In genomic region chr7:114758661-114759227, GRCh38 we compare ENCODE assay signal across 26 cellular contexts.
"Had no signal": no experiment of that assay in that cellular context is flagged by ENCODE, and none has a peak within 500 bp of the region (broad histone marks: within the 10 kb centered on the region; RNA-seq: fewer than 3 reads in every experiment).

No MANE protein-coding gene starts in this region.

- H3K9me3 Mint-ChIP-seq: activated CD4-positive, alpha-beta T cell treated with anti-CD3 and anti-CD28 coated beads, Interleukin-2, amount 10 ng/mL, durations not matched to agents 7 days and 5 days; activated naive CD4-positive, alpha-beta T cell treated with anti-CD3 and anti-CD28 coated beads for 36 hours; activated naive CD4-positive, alpha-beta T cell treated with anti-CD3 and anti-CD28 coated beads, Interleukin-2, amount 50 U/mL, for 72 hours; activated T-cell treated with anti-CD3 and anti-CD28 coated beads, Interleukin-2, amount 50 U/mL, for 24 hours; T-helper 2 cell treated with Interferon-gamma antibody and Interleukin-4, amounts not matched to agents 5 μg/mL and 100 μg/mL, for 36 hours; WTC11 had no signal

- H3K27me3 ChIP-seq: adrenal gland, body of pancreas, MG63, SJSA1 had no signal

- ATAC-seq: activated CD4-positive, alpha-beta T cell treated with anti-CD3 and anti-CD28 coated beads for 36 hours; activated CD4-positive, CD25-positive, alpha-beta regulatory T cell treated with anti-CD3 and anti-CD28 coated beads, Interleukin-2, amount 50 U/mL, for 24 hours; activated CD8-positive, alpha-beta T cell treated with anti-CD3 and anti-CD28 coated beads, Interleukin-2, amount 10 ng/mL, durations not matched to agents 7 days and 5 days; activated naive CD4-positive, alpha-beta T cell treated with anti-CD3 and anti-CD28 coated beads, Interleukin-2, amount 50 U/mL, for 72 hours; body of pancreas; Panc1; WTC11 had no signal

- H3K4me1 ChIP-seq: adrenal gland, body of pancreas, SJSA1 had no signal

- DNase-seq: activated CD4-positive, alpha-beta T cell treated with anti-CD3 and anti-CD28 coated beads for 36 hours; activated CD4-positive, alpha-beta T cell treated with anti-CD3 and anti-CD28 coated beads, Interleukin-2, amount 10 ng/mL, durations not matched to agents 7 days and 5 days; activated CD4-positive, alpha-beta T cell treated with anti-CD3 and anti-CD28 coated beads, Interleukin-2, amount 50 U/mL, for 48 hours; activated CD8-positive, alpha-beta T cell treated with anti-CD3 and anti-CD28 coated beads, Interleukin-2, amount 10 ng/mL, durations not matched to agents 7 days and 5 days; activated gamma-delta T cell; activated naive CD4-positive, alpha-beta T cell treated with anti-CD3 and anti-CD28 coated beads for 36 hours; activated T-cell treated with anti-CD3 and anti-CD28 coated beads, Interleukin-2, amount 50 U/mL, for 24 hours; adrenal gland; body of pancreas; caudate nucleus; cerebellar nuclear complex; Karpas-422; MG63; NCI-H1048; NCI-H1694; NCI-H524; OCI-M1; SK-N-SH had no signal

- H3K4me3 Mint-ChIP-seq: activated CD4-positive, alpha-beta T cell treated with anti-CD3 and anti-CD28 coated beads for 36 hours; activated CD4-positive, alpha-beta T cell treated with anti-CD3 and anti-CD28 coated beads, Interleukin-2, amount 10 ng/mL, durations not matched to agents 7 days and 5 days; activated CD8-positive, alpha-beta T cell treated with anti-CD3 and anti-CD28 coated beads, Interleukin-2, amount 10 ng/mL, durations not matched to agents 7 days and 5 days; activated naive CD4-positive, alpha-beta T cell treated with anti-CD3 and anti-CD28 coated beads for 36 hours; activated T-cell treated with anti-CD3 and anti-CD28 coated beads, Interleukin-2, amount 50 U/mL, for 24 hours; T-helper 1 cell treated with Interleukin-12 subunit alpha and Interleukin-12 subunit beta and Interleukin-4 antibody, amounts not matched to agents 30 μg/mL and 1 μg/mL, for 36 hours; T-helper 2 cell treated with Interferon-gamma antibody and Interleukin-4, amounts not matched to agents 5 μg/mL and 100 μg/mL, for 36 hours; WTC11 had no signal

- H3K9ac ChIP-seq: SK-N-SH had no signal

- H3K27ac ChIP-seq: adrenal gland, body of pancreas, SJSA1 had no signal

- H3K27ac Mint-ChIP-seq: activated CD4-positive, alpha-beta T cell treated with anti-CD3 and anti-CD28 coated beads for 36 hours; activated CD4-positive, alpha-beta T cell treated with anti-CD3 and anti-CD28 coated beads, Interleukin-2, amount 10 ng/mL, durations not matched to agents 7 days and 5 days; activated CD8-positive, alpha-beta T cell treated with anti-CD3 and anti-CD28 coated beads, Interleukin-2, amount 10 ng/mL, durations not matched to agents 7 days and 5 days; activated naive CD4-positive, alpha-beta T cell treated with anti-CD3 and anti-CD28 coated beads for 36 hours; activated naive CD4-positive, alpha-beta T cell treated with anti-CD3 and anti-CD28 coated beads, Interleukin-2, amount 50 U/mL, for 72 hours; activated T-cell treated with anti-CD3 and anti-CD28 coated beads, Interleukin-2, amount 50 U/mL, for 24 hours; activated T-helper 2 cell treated with anti-CD3 and anti-CD28 coated beads, Interferon-gamma antibody, Interleukin-2, Interleukin-4, amounts not matched to agents 10 μg/mL and 5 μg/mL and 100 μg/mL, durations not matched to agents 14 hours and 24 hours and 36 hours; T-helper 1 cell treated with Interleukin-12 subunit alpha and Interleukin-12 subunit beta and Interleukin-4 antibody, amounts not matched to agents 30 μg/mL and 1 μg/mL, for 36 hours; T-helper 2 cell treated with Interferon-gamma antibody and Interleukin-4, amounts not matched to agents 5 μg/mL and 100 μg/mL, for 36 hours had no signal

- H3K4me2 ChIP-seq: SK-N-SH had no signal

- H3K36me3 ChIP-seq: adrenal gland, MG63, SJSA1 had no signal

- H3K36me3 Mint-ChIP-seq: WTC11 had no signal

- H3K4me3 ChIP-seq: adrenal gland, body of pancreas, MG63, SJSA1 had no signal

- H3K4me1 Mint-ChIP-seq: activated CD4-positive, alpha-beta T cell treated with anti-CD3 and anti-CD28 coated beads for 36 hours; activated CD4-positive, alpha-beta T cell treated with anti-CD3 and anti-CD28 coated beads, Interleukin-2, amount 10 ng/mL, durations not matched to agents 7 days and 5 days; WTC11 had no signal

- H3K9me3 ChIP-seq: adrenal gland, body of pancreas, MG63, SJSA1, SK-N-SH had no signal
